Comparison of ENCODE assay signal across 8 cellular contexts in genomic region chr2:24162494-24162893, GRCh38. TPM values are rescaled to one million over a fixed set of nuclear protein-coding genes. Genes with fewer than 3 reads are reported as not detected.
"Had no signal": no experiment of that assay in that cellular context is flagged by ENCODE, and none has a peak within 500 bp of the region (broad histone marks: within the 10 kb centered on the region; RNA-seq: fewer than 3 reads in every experiment).

No MANE protein-coding gene starts in this region.

- H3K4me1 ChIP-seq: HAP-1 had no signal

- H3K27ac Mint-ChIP-seq: GM23338 had no signal

- H3K4me3 Mint-ChIP-seq: GM23338 had no signal

- H3K4me2 ChIP-seq: GM23338 had no signal

- H3K36me3 ChIP-seq: HAP-1 had no signal

- H2AFZ ChIP-seq: GM23338 had no signal

- DNase-seq: H7, IMR-90 had no signal

- ATAC-seq: GM23338, HCT116 had no signal

- H3K4me3 ChIP-seq: GM23338, HAP-1 had no signal

- FAIRE-seq: HTR-8/SVneo had no signal

RNA-seq across cellular contexts. Expression of gene FAM228A, which starts 12.4 kb away (rescaled TPM):
- total RNA-seq: H4, HT-29, IMR-90 had no signal
- polyA plus RNA-seq: IMR-90 had no signal

RNA-seq across cellular contexts. Expression of gene PFN4, which starts 39.4 kb away (rescaled TPM):
- total RNA-seq: H7, HT-29 had no signal
- polyA plus RNA-seq: GM23338 had no signal
